19 cellular contexts compared by ENCODE assay signal in genomic region chr18:70127307-70127828, GRCh38.
"Had no signal": no experiment of that assay in that cellular context is flagged by ENCODE, and none has a peak within 500 bp of the region (broad histone marks: within the 10 kb centered on the region; RNA-seq: fewer than 3 reads in every experiment).

No MANE protein-coding gene starts in this region.

- H3K4me3 ChIP-seq: heart left ventricle, psoas muscle, right lobe of liver, suprapubic skin, tibial artery, upper lobe of left lung, uterus had no signal

- DNase-seq: effector CD4-positive, alpha-beta T cell; endodermal cell; heart left ventricle; hypothalamus; kidney glomerular epithelial cell; naive thymus-derived CD4-positive, alpha-beta T cell; nephron progenitor cell; psoas muscle; retina; right lobe of liver; stimulated activated CD4-positive, alpha-beta T cell treated with anti-CD3 and anti-CD28 coated beads, Interleukin-4, amount 100 ng/mL, for 1 hour; stimulated activated CD8-positive, alpha-beta memory T cell treated with anti-CD3 and anti-CD28 coated beads, Interleukin-4, amount 100 ng/mL, for 48 hours; stimulated activated naive CD8-positive, alpha-beta T cell treated with anti-CD3 and anti-CD28 coated beads, Interleukin-15, Interleukin-2, amounts not matched to agents 100 U/mL and 50 U/mL, for 24 hours; tibial artery; upper lobe of left lung; uterus had no signal

- H3K9me3 ChIP-seq: psoas muscle, right lobe of liver, suprapubic skin, tibial artery, upper lobe of left lung, uterus had no signal

- H3K36me3 ChIP-seq: right lobe of liver, uterus had no signal

- H3K27ac ChIP-seq: heart left ventricle, psoas muscle, right lobe of liver, suprapubic skin, tibial artery, upper lobe of left lung, uterus had no signal

- H3K4me1 ChIP-seq: heart left ventricle, psoas muscle, right lobe of liver, suprapubic skin, upper lobe of left lung, uterus had no signal

- ATAC-seq: esophagus mucosa; naive thymus-derived CD4-positive, alpha-beta T cell; psoas muscle; stimulated activated effector memory CD8-positive, alpha-beta T cell treated with anti-CD3 and anti-CD28 coated beads, Interleukin-12 subunit alpha, Interleukin-12 subunit beta, amount 100 ng/mL, for 72 hours; stimulated activated naive CD8-positive, alpha-beta T cell treated with anti-CD3 and anti-CD28 coated beads, Interleukin-15, Interleukin-2, amounts not matched to agents 100 U/mL and 50 U/mL, for 24 hours had no signal

- H3K27me3 ChIP-seq: heart left ventricle, right lobe of liver, suprapubic skin, tibial artery, upper lobe of left lung, uterus had no signal
